8 cellular contexts compared by ENCODE assay signal in the genomic region with DNA sequence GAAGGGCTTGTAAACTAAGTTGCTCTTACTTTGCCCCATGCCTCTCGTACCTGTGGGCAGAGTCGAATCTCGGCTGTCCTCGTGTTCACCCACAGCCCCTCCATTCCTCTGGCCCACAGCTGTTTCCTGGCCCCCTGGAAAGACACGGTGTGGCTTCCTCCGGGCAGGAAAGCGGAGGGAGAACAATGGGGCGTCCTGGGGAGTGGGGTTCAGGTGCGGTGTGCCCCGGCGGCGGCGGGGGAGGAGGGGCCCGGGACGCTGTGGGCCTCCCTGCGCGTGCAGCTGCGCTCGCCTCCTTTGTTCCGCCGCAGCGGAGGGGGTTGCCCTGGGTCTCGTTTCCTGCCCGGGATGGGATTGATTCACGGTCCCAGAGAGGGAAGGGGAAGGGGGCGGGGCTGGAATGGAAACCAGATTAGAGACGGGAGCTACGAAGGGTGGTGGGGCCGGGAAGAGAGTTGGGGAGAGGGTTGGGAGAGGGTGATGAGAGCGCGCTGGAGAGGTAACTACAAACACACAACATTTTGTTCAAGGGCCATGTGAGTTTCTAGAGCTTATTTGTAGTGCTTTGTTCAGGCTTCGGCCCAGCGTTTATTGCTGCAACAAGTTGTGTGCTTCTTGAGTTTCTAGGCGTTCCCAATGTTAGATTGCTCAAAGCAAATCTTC. TPM values are rescaled to one million over a fixed set of nuclear protein-coding genes. Genes with fewer than 3 reads are reported as not detected.
DNase-seq lines count a peak whose midpoint lies in the region; ATAC-seq, FAIRE-seq and TF ChIP-seq lines count a peak whose summit lies in the region.

No MANE protein-coding gene starts in this region.

- peaks cover 26% of the 10 kb centered on the region for H3K4me1 ChIP-seq in SJSA1 (replicated peaks)

- no peak for FAIRE-seq in GM12891 (lab: Jason Lieb, UNC)

- peaks cover 0 to 18% (median 17%) of the 10 kb centered on the region in 3 donors for H3K27me3 Mint-ChIP-seq in immature natural killer cell (ENCODE audit: low read depth in 3 of 3)

- peaks cover 0 to 5% (median 0%) of the 10 kb centered on the region in 6 donors for H3K9me3 Mint-ChIP-seq in immature natural killer cell

- H3K27me3 ChIP-seq in SJSA1 (replicated peaks) (no peaks in the 10 kb centered on the region), brain microvascular endothelial cell (replicated peaks) (no peaks in the 10 kb centered on the region)

- peaks cover 15% of the 10 kb centered on the region for H3K36me3 ChIP-seq in SJSA1
- H3K36me3 ChIP-seq in brain microvascular endothelial cell (replicated peaks): no peaks in the 10 kb centered on the region

- peak overlapping the region; percentile 72 to 80 (median 79) for H3K4me3 Mint-ChIP-seq in immature natural killer cell

- no peaks in the 10 kb centered on the region for H3K9me3 ChIP-seq in SJSA1 (replicated peaks)

- in situ Hi-C loops in brain microvascular endothelial cell (cut with HindIII; ENCODE audit: low pct_ligation_motif_present, low sequenced_read_pairs) (no loop called here), G401 (cut with HindIII; ENCODE audit: low sequenced_read_pairs) (no loop called here)

- H3K27ac ChIP-seq in SJSA1 (peak overlapping the region; percentile 79), brain microvascular endothelial cell (peak overlapping the region; percentile 76)

- ATAC-seq in HG03442 (IDR thresholded peaks at IDR 0.05; ENCODE audit: unreplicated experiment) (peak; percentile 3), HG03196 (IDR thresholded peaks at IDR 0.05; ENCODE audit: unreplicated experiment) (no peak)

- TF ChIP-seq CTCF in brain microvascular endothelial cell (IDR thresholded peaks at IDR 0.05; ENCODE audit: low read depth, low read length, missing control alignments): no peak

- DNase-seq in GM12891 (ENCODE audit: insufficient read length, low spot score): peak; percentile 1
- peak; percentile 61 to 84 for DNase-seq in SJSA1 (ENCODE audit: low read depth in 1 of 2, low spot score in 2 of 2)
- DNase-seq in brain microvascular endothelial cell: peak; percentile 70
- DNase-seq in immature natural killer cell: peak; percentile 2 to 9 (median 4)
- peak; percentile 14 to 20 (median 17) for DNase-seq in stimulated activated CD4-positive, alpha-beta T cell treated with anti-CD3 and anti-CD28 coated beads, Interleukin-12 subunit alpha, Interleukin-12 subunit beta, amount 100 ng/mL, for 48 hours (ENCODE audit: low read depth in 2 of 3, low spot score in 1 of 3)
- DNase-seq in G401 (ENCODE audit: low spot score): no peak

- peak overlapping the region; percentile 91 for H3K4me3 ChIP-seq in SJSA1
- H3K4me3 ChIP-seq in brain microvascular endothelial cell (ENCODE audit: low read depth, low read length): peak overlapping the region; percentile 81

- H3K4me1 Mint-ChIP-seq in immature natural killer cell: peaks cover 8 to 10% of the 10 kb centered on the region in 2 donors

- no peak overlapping the region for H3K27ac Mint-ChIP-seq in immature natural killer cell

- H3K36me3 Mint-ChIP-seq in immature natural killer cell: no peaks in the 10 kb centered on the region

- TF ChIP-seq POLR2A in GM12891 (IDR thresholded peaks at IDR 0.05; ENCODE audit: low read depth, low read length): no peak

TF ChIP-seq in GM12891, 5 proteins besides CTCF, POLR2A, EP300 and RAD21:
- TF ChIP-seq POLR2AphosphoS5 (IDR thresholded peaks at IDR 0.05; ENCODE audit: low read depth, low read length): no peak
- no peak for TF ChIP-seq SPI1 (IDR thresholded peaks at IDR 0.05; ENCODE audit: low read depth, low read length)
- TF ChIP-seq PAX5 (IDR thresholded peaks at IDR 0.05; ENCODE audit: insufficient read depth, low read length, severe bottlenecking): no peak
- no peak for TF ChIP-seq POU2F2 (IDR thresholded peaks at IDR 0.05; ENCODE audit: low read depth, low read length)
- TF ChIP-seq TAF1 (IDR thresholded peaks at IDR 0.05; ENCODE audit: low read depth, low read length): no peak

RNA-seq across cellular contexts. Expression of gene MYO1B, which starts 0.8 kb away (rescaled TPM):
- polyA plus RNA-seq in GM12891 (2012; ENCODE audit: low read depth, missing spikeins): 1.0 TPM
- 87.6 and 106 TPM in 2 replicates for total RNA-seq in SJSA1 (2014; rRNA removed; shearing (Covaris generic))
- not detected for polyA plus RNA-seq in immature natural killer cell
- total RNA-seq in G401 (2014; rRNA removed; shearing (Covaris generic)): 32.6 TPM in 1 of 2 replicates, not detected in the other
